Comparison of ENCODE assay signal across 1 cellular context in genomic region chr18:51194604-51195003, GRCh38.
TF ChIP-seq lines count a peak whose summit lies in the region.

No MANE protein-coding gene starts in this region.

TF ChIP-seq in SK-N-SH treated with all-trans-retinoic acid at 6 μM for 48 hours, 23 proteins besides CTCF, POLR2A, EP300 and RAD21 (continued from another document):
- TF ChIP-seq POU6F1 (CRISPR knock-in tag; IDR thresholded peaks at IDR 0.05; ENCODE audit: borderline replicate concordance, low read depth) (no peak), PATZ1 (CRISPR knock-in tag; IDR thresholded peaks at IDR 0.05; ENCODE audit: borderline replicate concordance) (no peak), PPARA (CRISPR knock-in tag; IDR thresholded peaks at IDR 0.05; ENCODE audit: borderline replicate concordance) (no peak), ARNTL (CRISPR knock-in tag; IDR thresholded peaks at IDR 0.05; ENCODE audit: borderline replicate concordance, low read depth) (no peak), BACH2 (CRISPR knock-in tag; IDR thresholded peaks at IDR 0.05; ENCODE audit: borderline replicate concordance) (no peak)
